ENCODE assay signal across 7 cellular contexts in genomic region chr11:86151188-86152005, GRCh38.
DNase-seq lines count a peak whose midpoint lies in the region; ATAC-seq and TF ChIP-seq lines count a peak whose summit lies in the region.

No MANE protein-coding gene starts in this region.

- no peaks in the 10 kb centered on the region for H3K9me3 ChIP-seq in testis

- peak overlapping the region; percentile 12 to 39 for H3K27ac ChIP-seq in testis

- H3K36me3 ChIP-seq in kidney epithelial cell (ENCODE audit: control insufficient read depth, insufficient read depth, low read length) = no peaks in the 10 kb centered on the region
- no peaks in the 10 kb centered on the region for H3K36me3 ChIP-seq in testis (ENCODE audit: low read depth, missing control alignments)

- no peak overlapping the region for H3K4me3 ChIP-seq in kidney epithelial cell (ENCODE audit: low read depth, low read length)
- no peak overlapping the region for H3K4me3 ChIP-seq in testis

- ATAC-seq in GM18868 (IDR thresholded peaks at IDR 0.05; ENCODE audit: unreplicated experiment) = peak; percentile 49

- WGBS in testis, 2 donors = 26 to 30% methylated on average over 3 of the region's 3 CpGs

- H3K4me1 ChIP-seq in testis = peaks cover 19% of the 10 kb centered on the region

- TF ChIP-seq CTCF in kidney epithelial cell (IDR thresholded peaks at IDR 0.05; ENCODE audit: insufficient read depth, low read length, poor library complexity, severe bottlenecking) = no peak
- no peak for TF ChIP-seq CTCF in testis (IDR thresholded peaks at IDR 0.05)

- no peaks in the 10 kb centered on the region for H3K27me3 ChIP-seq in kidney epithelial cell (ENCODE audit: control insufficient read depth, insufficient read depth, low read length)
- no peaks in the 10 kb centered on the region for H3K27me3 ChIP-seq in testis

- peak; percentile 66 for DNase-seq in HS-27A (ENCODE audit: low read depth)
- DNase-seq in anterior cingulate cortex (lab: John Stamatoyannopoulos, UW) = peak in 49 of 58 donors; percentile 14 to 89 (median 65)
- DNase-seq in kidney epithelial cell (ENCODE audit: low read depth) = peak; percentile 71
- DNase-seq in testis = peak; percentile 40
- no peak for DNase-seq in NCI-H1436 treated with DMSO at 0.1 percent for 48 hours (lab: John Stamatoyannopoulos, UW)
- DNase-seq in stimulated activated CD4-positive, alpha-beta T cell treated with anti-CD3 and anti-CD28 coated beads, Interleukin-1b, Interleukin-23, amount 100 ng/mL, for 48 hours = no peak

- intact Hi-C loops in testis (cut with DNase I; ENCODE audit: low total_unique reads) = no loop called here

- no peak for TF ChIP-seq POLR2A in testis (IDR thresholded peaks at IDR 0.05)

Comparison
In these comparisons a context has a peak if more than half of its experiments do, and no peak if none do; other contexts are left out.
1. DNase-seq: peak in HS-27A (single experiment), anterior cingulate cortex (49 of 58), kidney epithelial cell (single experiment) and testis (single experiment); none in NCI-H1436 treated with DMSO at 0.1 percent for 48 hours (single experiment) and stimulated activated CD4-positive, alpha-beta T cell treated with anti-CD3 and anti-CD28 coated beads, Interleukin-1b, Interleukin-23, amount 100 ng/mL, for 48 hours (single experiment).